Comparison of ENCODE assay signal across 7 cellular contexts in genomic region chr16:81094771-81095251, GRCh38. TPM values are rescaled to one million over a fixed set of nuclear protein-coding genes. Genes with fewer than 3 reads are reported as not detected.
DNase-seq lines count a peak whose midpoint lies in the region; ATAC-seq and TF ChIP-seq lines count a peak whose summit lies in the region.

No MANE protein-coding gene starts in this region.

- H3K4me3 ChIP-seq in GM23338 (peak overlapping the region; percentile 94), SJCRH30 (peak overlapping the region; percentile 73), retinal pigment epithelial cell (ENCODE audit: low read length) (peak overlapping the region; percentile 39)

- H3K36me3 ChIP-seq in GM23338 (ENCODE audit: insufficient read depth) (no peaks in the 10 kb centered on the region; the same call in 1 of the 2 replicates), SJCRH30 (no peaks in the 10 kb centered on the region)

- peaks cover 58% of the 10 kb centered on the region for H3K79me2 ChIP-seq in GM23338 (replicated peaks; ENCODE audit: insufficient read depth)

- peaks cover 9% of the 10 kb centered on the region for H3K4me1 Mint-ChIP-seq in GM23338

- peak overlapping the region; percentile 87 for H3K4me2 ChIP-seq in GM23338

- no peak for ATAC-seq in GM23338
- no peak for ATAC-seq in GM21737 (IDR thresholded peaks at IDR 0.05; ENCODE audit: unreplicated experiment)
- ATAC-seq in sciatic nerve: no peak

- H3K4me1 ChIP-seq in GM23338 (ENCODE audit: insufficient read depth): peaks cover 4% of the 10 kb centered on the region; the same call in 1 of the 2 replicates
- peaks cover 4% of the 10 kb centered on the region; the same call in 1 of the 2 replicates for H3K4me1 ChIP-seq in SJCRH30

- H3K9me3 Mint-ChIP-seq in GM23338: peaks cover 3% of the 10 kb centered on the region; the same call in 2 of the 3 replicates

- H3K27me3 ChIP-seq in GM23338 (ENCODE audit: insufficient read depth) (no peaks in the 10 kb centered on the region), SJCRH30 (no peaks in the 10 kb centered on the region)

- H3K9me3 ChIP-seq in SJCRH30 (replicated peaks): no peaks in the 10 kb centered on the region

- no peak overlapping the region for H2AFZ ChIP-seq in GM23338

- peak overlapping the region; percentile 84 for H3K4me3 Mint-ChIP-seq in GM23338

- no peak for TF ChIP-seq CTCF in GM23338 (conservative IDR thresholded peaks at IDR 0.05; ENCODE audit: low read depth in 2 of 2)
- TF ChIP-seq CTCF in retinal pigment epithelial cell (conservative IDR thresholded peaks at IDR 0.05; ENCODE audit: low read depth, low read length): no peak

- H3K27me3 Mint-ChIP-seq in GM23338 (ENCODE audit: insufficient read depth, low read depth, poor library complexity): peaks cover 2% of the 10 kb centered on the region

- H3K27ac ChIP-seq in GM23338 (ENCODE audit: low read depth) (no peak overlapping the region), SJCRH30 (no peak overlapping the region)

- no peak for DNase-seq in GM23338 (ENCODE audit: low spot score)
- no peak for DNase-seq in SJCRH30
- peak; percentile 45 for DNase-seq in fibroblast of peridontal ligament (ENCODE audit: extremely low read depth)
- DNase-seq in retinal pigment epithelial cell (ENCODE audit: low read depth): peak; percentile 18
- no peak for DNase-seq in NCI-H2081 treated with DMSO at 0.1 percent for 48 hours (lab: John Stamatoyannopoulos, UW)
- DNase-seq in sciatic nerve (ENCODE audit: low spot score): no peak

- intact Hi-C loops in sciatic nerve (cut with DNase I): no loop called here

- peaks cover 7% of the 10 kb centered on the region for H4K20me1 ChIP-seq in GM23338 (replicated peaks; ENCODE audit: insufficient read depth)

- H3K27ac Mint-ChIP-seq in GM23338: no peak overlapping the region

- peaks cover 13% of the 10 kb centered on the region for H3K36me3 Mint-ChIP-seq in GM23338 (ENCODE audit: low read depth)

- H3K9me2 ChIP-seq in GM23338 (ENCODE audit: insufficient read depth): peaks cover 7% of the 10 kb centered on the region; the same call in 1 of the 2 replicates

- H3F3A ChIP-seq in GM23338 (replicated peaks; ENCODE audit: low read depth): no peaks in the 10 kb centered on the region

TF ChIP-seq in GM23338, 12 proteins besides CTCF, POLR2A, EP300 and RAD21:
- TF ChIP-seq STAT1 (IDR thresholded peaks at IDR 0.05; ENCODE audit: unreplicated experiment) (no peak), ZNF331 (CRISPR knock-in tag; IDR thresholded peaks at IDR 0.05; ENCODE audit: low read depth) (no peak), EZH2 (IDR thresholded peaks at IDR 0.05; ENCODE audit: low read depth, unreplicated experiment) (no peak), EZH2phosphoT487 (IDR thresholded peaks at IDR 0.05; ENCODE audit: unreplicated experiment) (no peak), NANOG (IDR thresholded peaks at IDR 0.05; ENCODE audit: borderline replicate concordance) (no peak), JUNB (IDR thresholded peaks at IDR 0.05; ENCODE audit: unreplicated experiment) (no peak), ZNF462 (CRISPR knock-in tag; IDR thresholded peaks at IDR 0.05) (no peak), CREB1 (CRISPR knock-in tag; IDR thresholded peaks at IDR 0.05; ENCODE audit: low read depth) (no peak)
TF ChIP-seq in GM23338: peak in this region for 0.

RNA-seq across cellular contexts. Expression of gene GCSH, which starts 1.4 kb away (rescaled TPM):
- total RNA-seq in GM23338 (2014; rRNA removed; shearing (Covaris generic)): 103 and 118 TPM in 2 replicates
- 389 and 397 TPM in 2 replicates for polyA plus RNA-seq in GM23338 (2016; fragmentation: Nextera tagmentation; extraction: Ambion mirVana)
- total RNA-seq in SJCRH30 (2014; rRNA removed; shearing (Covaris generic)): 54.7 and 56.2 TPM in 2 replicates
- total RNA-seq in sciatic nerve: 27.8 TPM

RNA-seq across cellular contexts. Expression of gene C16orf46, which starts 17.8 kb away (rescaled TPM):
- total RNA-seq in GM23338 (2014; rRNA removed; shearing (Covaris generic)): 0.59 and 0.78 TPM in 2 replicates
- polyA plus RNA-seq in GM23338 (2016; fragmentation: Nextera tagmentation; extraction: Ambion mirVana): 1.3 and 1.4 TPM in 2 replicates
- 0.23 and 0.32 TPM in 2 replicates for total RNA-seq in SJCRH30 (2014; rRNA removed; shearing (Covaris generic))
- total RNA-seq in sciatic nerve: 2.3 TPM

RNA-seq across cellular contexts. Expression of gene ATMIN, which starts 59.2 kb away (rescaled TPM):
- 58.8 and 60.5 TPM in 2 replicates for total RNA-seq in GM23338 (2014; rRNA removed; shearing (Covaris generic))
- polyA plus RNA-seq in GM23338 (2016; fragmentation: Nextera tagmentation; extraction: Ambion mirVana): 20.6 and 22.0 TPM in 2 replicates
- 24.2 and 24.3 TPM in 2 replicates for total RNA-seq in SJCRH30 (2014; rRNA removed; shearing (Covaris generic))
- 27.9 TPM for total RNA-seq in sciatic nerve

Comparison
In these comparisons a context has a peak if more than half of its experiments do, and no peak if none do; other contexts are left out.
1. DNase-seq: peak in fibroblast of peridontal ligament (single experiment) and retinal pigment epithelial cell (single experiment); none in GM23338 (single experiment), SJCRH30 (0 of 2), NCI-H2081 treated with DMSO at 0.1 percent for 48 hours (single experiment) and sciatic nerve (single experiment).
2. H3K4me3 ChIP-seq: peak in every context shown above with its lines; median percentile 94 in GM23338; 73 in SJCRH30; 39 in retinal pigment epithelial cell.